ENCODE assay signal across 16 cellular contexts in genomic region chr1:161160763-161161162, GRCh38. TPM values are rescaled to one million over a fixed set of nuclear protein-coding genes. Genes with fewer than 3 reads are reported as not detected.
A peak's percentile ranks its signal among the peaks of the same experiment; 100 is the strongest.
DNase-seq lines count a peak whose midpoint lies in the region; ATAC-seq and TF ChIP-seq lines count a peak whose summit lies in the region.
"Had no signal": no experiment of that assay in that cellular context is flagged by ENCODE, and none has a peak within 500 bp of the region (broad histone marks: within the 10 kb centered on the region; RNA-seq: fewer than 3 reads in every experiment).

No MANE protein-coding gene starts in this region.

- H3K4me3 Mint-ChIP-seq in T-helper 1 cell treated with Interleukin-12 subunit alpha and Interleukin-12 subunit beta and Interleukin-4 antibody, amounts not matched to agents 30 μg/mL and 1 μg/mL, for 36 hours: peak overlapping the region; percentile 69
- peak overlapping the region in 3 of 4 donors; percentile 59 to 98 (median 93) for H3K4me3 Mint-ChIP-seq in IgD-negative memory B cell
- H3K4me3 Mint-ChIP-seq in central memory CD8-positive, alpha-beta T cell: peak overlapping the region; percentile 92

- peak overlapping the region; percentile 27 for H3K27ac Mint-ChIP-seq in T-helper 1 cell treated with Interleukin-12 subunit alpha and Interleukin-12 subunit beta and Interleukin-4 antibody, amounts not matched to agents 30 μg/mL and 1 μg/mL, for 36 hours
- peak overlapping the region in 2 of 3 donors; percentile 49 to 73 for H3K27ac Mint-ChIP-seq in IgD-negative memory B cell
- H3K27ac Mint-ChIP-seq in central memory CD8-positive, alpha-beta T cell (ENCODE audit: low read depth): peak overlapping the region; percentile 38

- H3K27me3 Mint-ChIP-seq in T-helper 1 cell treated with Interleukin-12 subunit alpha and Interleukin-12 subunit beta and Interleukin-4 antibody, amounts not matched to agents 30 μg/mL and 1 μg/mL, for 36 hours (ENCODE audit: low read depth): no peaks in the 10 kb centered on the region
- no peaks in the 10 kb centered on the region for H3K27me3 Mint-ChIP-seq in IgD-negative memory B cell
- H3K27me3 Mint-ChIP-seq in central memory CD8-positive, alpha-beta T cell: no peaks in the 10 kb centered on the region

- H3K36me3 ChIP-seq in osteoblast (ENCODE audit: insufficient read depth, low read length): peaks cover 48% of the 10 kb centered on the region
- H3K36me3 ChIP-seq: prostate gland had no signal

- H3K4me1 ChIP-seq in osteoblast (ENCODE audit: insufficient read depth, low read length): peaks cover 20% of the 10 kb centered on the region

- H3K9me3 Mint-ChIP-seq in T-helper 1 cell treated with Interleukin-12 subunit alpha and Interleukin-12 subunit beta and Interleukin-4 antibody, amounts not matched to agents 30 μg/mL and 1 μg/mL, for 36 hours: no peaks in the 10 kb centered on the region
- H3K9me3 Mint-ChIP-seq in IgD-negative memory B cell: no peaks in the 10 kb centered on the region
- H3K9me3 Mint-ChIP-seq in central memory CD8-positive, alpha-beta T cell: no peaks in the 10 kb centered on the region

- H4K20me1 ChIP-seq in osteoblast (ENCODE audit: insufficient read depth, low read length): no peaks in the 10 kb centered on the region

- no peaks in the 10 kb centered on the region for H3K27me3 ChIP-seq in osteoblast (ENCODE audit: insufficient read depth, low read length)
- H3K27me3 ChIP-seq: suprapubic skin had no signal

- peaks cover 22% of the 10 kb centered on the region for H3K79me2 ChIP-seq in osteoblast (ENCODE audit: insufficient read depth, low read length)

- no peak for ATAC-seq in central memory CD8-positive, alpha-beta T cell (replicated peaks; ENCODE audit: extremely low read depth, poor library complexity, severe bottlenecking)
- ATAC-seq in GM19328 (IDR thresholded peaks at IDR 0.05; ENCODE audit: unreplicated experiment): no peak

- no peaks in the 10 kb centered on the region for H3K9me3 ChIP-seq in osteoblast (ENCODE audit: low read depth, low read length)
- H3K9me3 ChIP-seq: prostate gland, suprapubic skin had no signal

- no peak overlapping the region for H3K4me3 ChIP-seq in osteoblast (ENCODE audit: insufficient read depth, low read length)

- DNase-seq in T-helper 1 cell (no peak), osteoblast (ENCODE audit: insufficient read length, low spot score, missing footprints) (peak; percentile 15), NCI-H1105 treated with DMSO at 0.1 percent for 48 hours (lab: John Stamatoyannopoulos, UW) (no peak), SHP77 treated with DMSO at 0.1 percent for 48 hours (lab: John Stamatoyannopoulos, UW) (no peak)
- no peak for DNase-seq in central memory CD8-positive, alpha-beta T cell (ENCODE audit: low spot score in 2 of 2)
- DNase-seq: DMS79; foreskin melanocyte; MM.1S; NCI-H345; stimulated activated CD4-positive, alpha-beta T cell treated with anti-CD3 and anti-CD28 coated beads, Interleukin-4, amount 100 ng/mL, for 4 hours; WERI-Rb-1 had no signal

- no peak overlapping the region for H2AFZ ChIP-seq in osteoblast (ENCODE audit: low read length)

- peaks cover 36% of the 10 kb centered on the region for H3K4me1 Mint-ChIP-seq in T-helper 1 cell treated with Interleukin-12 subunit alpha and Interleukin-12 subunit beta and Interleukin-4 antibody, amounts not matched to agents 30 μg/mL and 1 μg/mL, for 36 hours (ENCODE audit: low read depth)
- peaks cover 27 to 38% (median 35%) of the 10 kb centered on the region in 3 donors for H3K4me1 Mint-ChIP-seq in IgD-negative memory B cell
- H3K4me1 Mint-ChIP-seq in central memory CD8-positive, alpha-beta T cell: peaks cover 54% of the 10 kb centered on the region

- H3K36me3 Mint-ChIP-seq in T-helper 1 cell treated with Interleukin-12 subunit alpha and Interleukin-12 subunit beta and Interleukin-4 antibody, amounts not matched to agents 30 μg/mL and 1 μg/mL, for 36 hours (ENCODE audit: low read depth): peaks cover 36% of the 10 kb centered on the region
- peaks cover 3% of the 10 kb centered on the region for H3K36me3 Mint-ChIP-seq in IgD-negative memory B cell
- H3K36me3 Mint-ChIP-seq in central memory CD8-positive, alpha-beta T cell (ENCODE audit: insufficient read depth): peaks cover 33% of the 10 kb centered on the region

- H3K4me2 ChIP-seq in osteoblast (ENCODE audit: insufficient read depth, low read length): peak overlapping the region; percentile 90

- no peak overlapping the region for H3K27ac ChIP-seq in osteoblast (ENCODE audit: low read depth, low read length)
- H3K27ac ChIP-seq: suprapubic skin, WERI-Rb-1 had no signal

- no peak for TF ChIP-seq CTCF in osteoblast (IDR thresholded peaks at IDR 0.05; ENCODE audit: extremely low read depth, low read depth, low read length)

RNA-seq across cellular contexts. Expression of gene USP21, which starts 1.5 kb away (rescaled TPM):
- polyA plus RNA-seq in IgD-negative memory B cell: 30.1 TPM
- total RNA-seq in osteoblast: 8.0 and 9.1 TPM in 2 replicates

RNA-seq across cellular contexts. Expression of gene PPOX, which starts 5.5 kb away (rescaled TPM):
- polyA plus RNA-seq in IgD-negative memory B cell: 13.4 TPM
- total RNA-seq in osteoblast: 15.9 and 19.5 TPM in 2 replicates

RNA-seq across cellular contexts. Expression of gene UFC1, which starts 7.0 kb away (rescaled TPM):
- 122 TPM for polyA plus RNA-seq in IgD-negative memory B cell
- 87.5 and 95.2 TPM in 2 replicates for total RNA-seq in osteoblast

RNA-seq across cellular contexts. Expression of gene B4GALT3, which starts 16.5 kb away (rescaled TPM):
- polyA plus RNA-seq in IgD-negative memory B cell: 44.2 TPM
- 18.5 and 18.9 TPM in 2 replicates for total RNA-seq in osteoblast

RNA-seq across cellular contexts. Expression of gene DEDD, which starts 28.3 kb away (rescaled TPM):
- polyA plus RNA-seq in IgD-negative memory B cell: 39.1 TPM
- total RNA-seq in osteoblast: 36.6 and 41.0 TPM in 2 replicates
